Comparison of ENCODE assay signal across 11 cellular contexts in the genomic region with DNA sequence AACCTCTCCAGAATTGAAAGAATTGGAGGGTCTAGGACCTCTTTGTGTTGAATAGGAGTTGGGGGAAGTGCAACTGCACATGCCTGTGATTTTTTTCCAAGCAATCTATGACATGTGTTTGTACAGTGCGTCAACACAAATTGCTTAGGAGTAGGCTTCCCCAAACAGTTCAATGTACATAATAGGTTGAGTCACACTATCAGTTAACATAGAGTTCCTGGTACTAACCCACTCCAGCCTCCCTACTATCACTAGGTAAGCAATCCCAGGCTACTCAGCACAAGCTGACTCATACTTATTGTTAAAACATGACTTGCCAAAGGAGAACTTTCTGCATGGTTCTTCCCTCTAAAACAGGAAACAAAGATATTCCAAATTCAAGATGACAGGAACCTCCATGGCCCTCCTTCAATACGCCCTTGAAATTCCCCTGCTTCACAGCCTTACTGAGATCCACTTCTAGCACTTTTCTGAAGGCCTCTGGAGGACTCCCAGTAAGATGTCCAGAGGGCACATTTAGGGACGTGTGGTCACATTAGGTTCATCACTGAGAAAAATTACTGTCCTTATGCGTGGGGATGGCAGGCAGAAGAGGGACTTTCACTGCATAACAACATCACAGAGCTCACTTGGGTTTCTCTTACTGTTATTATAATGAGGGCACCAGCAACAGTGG. TPM values are rescaled to one million over a fixed set of nuclear protein-coding genes. Genes with fewer than 3 reads are reported as not detected.
DNase-seq lines count a peak whose midpoint lies in the region; ATAC-seq and TF ChIP-seq lines count a peak whose summit lies in the region.
"Had no signal": no experiment of that assay in that cellular context is flagged by ENCODE, and none has a peak within 500 bp of the region (broad histone marks: within the 10 kb centered on the region; RNA-seq: fewer than 3 reads in every experiment).

No MANE protein-coding gene starts in this region.

- H3K4me3 ChIP-seq in HEK293 (ENCODE audit: low read depth, low read length) (no peak overlapping the region), fibroblast of mammary gland (ENCODE audit: control insufficient read depth, low read depth, low read length) (no peak overlapping the region), skeletal muscle cell (ENCODE audit: low read depth, low read length) (no peak overlapping the region), esophagus squamous epithelium (no peak overlapping the region)
- H3K4me3 ChIP-seq: SK-N-MC had no signal

- 31 to 54% methylated on average over 2 to 4 of the region's 4 CpGs for WGBS in esophagus squamous epithelium, 2 donors

- no peak for TF ChIP-seq POLR2A in esophagus squamous epithelium (IDR thresholded peaks at IDR 0.05)

- ATAC-seq in GM18517 (IDR thresholded peaks at IDR 0.05; ENCODE audit: unreplicated experiment) (no peak), GM19328 (IDR thresholded peaks at IDR 0.05; ENCODE audit: unreplicated experiment) (no peak)
- ATAC-seq: natural killer cell had no signal

- H3K4me1 ChIP-seq in HEK293 (ENCODE audit: control insufficient read depth, insufficient read depth, low read length), result no peaks in the 10 kb centered on the region
- H3K4me1 ChIP-seq in esophagus squamous epithelium, result peaks cover 0 to 4% (median 0%) of the 10 kb centered on the region in 3 donors

- no peak overlapping the region for H3K27ac Mint-ChIP-seq in glutamatergic neuron (ENCODE audit: unreplicated experiment)
- H3K27ac Mint-ChIP-seq: natural killer cell had no signal

- intact Hi-C loops in esophagus squamous epithelium (cut with DNase I), result no loop called here

- H3K27me3 Mint-ChIP-seq in glutamatergic neuron (ENCODE audit: unreplicated experiment), result no peaks in the 10 kb centered on the region

- no peak overlapping the region for H3K4me3 Mint-ChIP-seq in glutamatergic neuron (ENCODE audit: unreplicated experiment)
- H3K4me3 Mint-ChIP-seq: natural killer cell had no signal

- H3K4me1 Mint-ChIP-seq in glutamatergic neuron (ENCODE audit: low read depth, unreplicated experiment), result no peaks in the 10 kb centered on the region
- H3K4me1 Mint-ChIP-seq: natural killer cell had no signal

- CTCF ChIA-PET in HEK293 (lab: Yijun Ruan, JAX), result no interaction called here

- H3K36me3 Mint-ChIP-seq in glutamatergic neuron (ENCODE audit: unreplicated experiment), result no peaks in the 10 kb centered on the region
- H3K36me3 Mint-ChIP-seq: natural killer cell had no signal

- no peaks in the 10 kb centered on the region for H3K27me3 ChIP-seq in esophagus squamous epithelium

- DNase-seq in NCI-H748 treated with DMSO at 0.1 percent for 48 hours (lab: John Stamatoyannopoulos, UW), result peak; percentile 8
- peak; percentile 86 for DNase-seq in fibroblast of mammary gland (ENCODE audit: low read depth)
- DNase-seq in skeletal muscle cell (ENCODE audit: low read depth), result peak; percentile 73
- no peak for DNase-seq in glutamatergic neuron
- DNase-seq in esophagus squamous epithelium (lab: John Stamatoyannopoulos, UW), result no peak
- DNase-seq: KBM-7, natural killer cell had no signal

- H3K9me3 ChIP-seq in HEK293 (ENCODE audit: control insufficient read depth, insufficient read depth, low read depth, low read length) (no peaks in the 10 kb centered on the region), esophagus squamous epithelium (no peaks in the 10 kb centered on the region)

- POLR2A ChIA-PET in HEK293 (lab: Yijun Ruan, JAX), result no interaction called here

- H3K36me3 ChIP-seq in HEK293 (ENCODE audit: control insufficient read depth in 2 of 2, insufficient read depth in 1 of 2, low read length in 2 of 2) (no peaks in the 10 kb centered on the region), esophagus squamous epithelium (no peaks in the 10 kb centered on the region)

- H3K9me3 Mint-ChIP-seq in glutamatergic neuron (ENCODE audit: unreplicated experiment), result no peaks in the 10 kb centered on the region
- H3K9me3 Mint-ChIP-seq: natural killer cell had no signal

- H3K27ac ChIP-seq in HEK293 (ENCODE audit: extremely low read depth, low read depth, low read length) (no peak overlapping the region), esophagus squamous epithelium (peak overlapping the region in 1 of 4 donors; percentile 36)
- H3K27ac ChIP-seq: SK-N-MC had no signal

- TF ChIP-seq CTCF in HEK293 (tag by site-specific recombination; IDR thresholded peaks at IDR 0.05) (no peak), fibroblast of mammary gland (conservative IDR thresholded peaks at IDR 0.05; ENCODE audit: control insufficient read depth, insufficient read depth, low read depth, low read length) (no peak), glutamatergic neuron (IDR thresholded peaks at IDR 0.05; ENCODE audit: partially characterized antibody, unreplicated experiment) (no peak), esophagus squamous epithelium (IDR thresholded peaks at IDR 0.05) (no peak)

TF ChIP-seq in HEK293, 187 proteins besides CTCF, POLR2A, EP300 and RAD21 (continues in another document):
- 0 out of 2 replicates have a peak, but pooled peaks have one; percentile 13 for TF ChIP-seq ZBTB21 (tag by site-specific recombination; IDR thresholded peaks at IDR 0.05)
- TF ChIP-seq, protein P1, sequence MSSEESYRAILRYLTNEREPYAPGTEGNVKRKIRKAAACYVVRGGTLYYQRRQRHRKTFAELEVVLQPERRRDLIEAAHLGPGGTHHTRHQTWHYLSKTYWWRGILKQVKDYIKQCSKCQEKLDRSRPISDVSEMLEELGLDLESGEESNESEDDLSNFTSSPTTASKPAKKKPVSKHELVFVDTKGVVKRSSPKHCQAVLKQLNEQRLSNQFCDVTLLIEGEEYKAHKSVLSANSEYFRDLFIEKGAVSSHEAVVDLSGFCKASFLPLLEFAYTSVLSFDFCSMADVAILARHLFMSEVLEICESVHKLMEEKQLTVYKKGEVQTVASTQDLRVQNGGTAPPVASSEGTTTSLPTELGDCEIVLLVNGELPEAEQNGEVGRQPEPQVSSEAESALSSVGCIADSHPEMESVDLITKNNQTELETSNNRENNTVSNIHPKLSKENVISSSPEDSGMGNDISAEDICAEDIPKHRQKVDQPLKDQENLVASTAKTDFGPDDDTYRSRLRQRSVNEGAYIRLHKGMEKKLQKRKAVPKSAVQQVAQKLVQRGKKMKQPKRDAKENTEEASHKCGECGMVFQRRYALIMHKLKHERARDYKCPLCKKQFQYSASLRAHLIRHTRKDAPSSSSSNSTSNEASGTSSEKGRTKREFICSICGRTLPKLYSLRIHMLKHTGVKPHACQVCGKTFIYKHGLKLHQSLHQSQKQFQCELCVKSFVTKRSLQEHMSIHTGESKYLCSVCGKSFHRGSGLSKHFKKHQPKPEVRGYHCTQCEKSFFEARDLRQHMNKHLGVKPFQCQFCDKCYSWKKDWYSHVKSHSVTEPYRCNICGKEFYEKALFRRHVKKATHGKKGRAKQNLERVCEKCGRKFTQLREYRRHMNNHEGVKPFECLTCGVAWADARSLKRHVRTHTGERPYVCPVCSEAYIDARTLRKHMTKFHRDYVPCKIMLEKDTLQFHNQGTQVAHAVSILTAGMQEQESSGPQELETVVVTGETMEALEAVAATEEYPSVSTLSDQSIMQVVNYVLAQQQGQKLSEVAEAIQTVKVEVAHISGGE (tag by site-specific recombination; conservative IDR thresholded peaks at IDR 0.05; ENCODE audit: low read depth), result no peak
- TF ChIP-seq, protein P2, sequence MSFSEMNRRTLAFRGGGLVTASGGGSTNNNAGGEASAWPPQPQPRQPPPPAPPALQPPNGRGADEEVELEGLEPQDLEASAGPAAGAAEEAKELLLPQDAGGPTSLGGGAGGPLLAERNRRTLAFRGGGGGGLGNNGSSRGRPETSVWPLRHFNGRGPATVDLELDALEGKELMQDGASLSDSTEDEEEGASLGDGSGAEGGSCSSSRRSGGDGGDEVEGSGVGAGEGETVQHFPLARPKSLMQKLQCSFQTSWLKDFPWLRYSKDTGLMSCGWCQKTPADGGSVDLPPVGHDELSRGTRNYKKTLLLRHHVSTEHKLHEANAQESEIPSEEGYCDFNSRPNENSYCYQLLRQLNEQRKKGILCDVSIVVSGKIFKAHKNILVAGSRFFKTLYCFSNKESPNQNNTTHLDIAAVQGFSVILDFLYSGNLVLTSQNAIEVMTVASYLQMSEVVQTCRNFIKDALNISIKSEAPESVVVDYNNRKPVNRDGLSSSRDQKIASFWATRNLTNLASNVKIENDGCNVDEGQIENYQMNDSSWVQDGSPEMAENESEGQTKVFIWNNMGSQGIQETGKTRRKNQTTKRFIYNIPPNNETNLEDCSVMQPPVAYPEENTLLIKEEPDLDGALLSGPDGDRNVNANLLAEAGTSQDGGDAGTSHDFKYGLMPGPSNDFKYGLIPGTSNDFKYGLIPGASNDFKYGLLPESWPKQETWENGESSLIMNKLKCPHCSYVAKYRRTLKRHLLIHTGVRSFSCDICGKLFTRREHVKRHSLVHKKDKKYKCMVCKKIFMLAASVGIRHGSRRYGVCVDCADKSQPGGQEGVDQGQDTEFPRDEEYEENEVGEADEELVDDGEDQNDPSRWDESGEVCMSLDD (tag by site-specific recombination; IDR thresholded peaks at IDR 0.05), result no peak
- TF ChIP-seq TCF7L2 (IDR thresholded peaks at IDR 0.05; ENCODE audit: borderline replicate concordance, low read depth, low read length), result no peak
- TF ChIP-seq OSR2 (tag by site-specific recombination; IDR thresholded peaks at IDR 0.05), result no peak
- peak; percentile 31 for TF ChIP-seq SETDB1 (IDR thresholded peaks at IDR 0.05; ENCODE audit: insufficient read length, low read length)
- peak; percentile 51; the same call in 1 of the 2 replicates for TF ChIP-seq ZNF660 (tag by site-specific recombination; IDR thresholded peaks at IDR 0.05)
- TF ChIP-seq, protein P3, sequence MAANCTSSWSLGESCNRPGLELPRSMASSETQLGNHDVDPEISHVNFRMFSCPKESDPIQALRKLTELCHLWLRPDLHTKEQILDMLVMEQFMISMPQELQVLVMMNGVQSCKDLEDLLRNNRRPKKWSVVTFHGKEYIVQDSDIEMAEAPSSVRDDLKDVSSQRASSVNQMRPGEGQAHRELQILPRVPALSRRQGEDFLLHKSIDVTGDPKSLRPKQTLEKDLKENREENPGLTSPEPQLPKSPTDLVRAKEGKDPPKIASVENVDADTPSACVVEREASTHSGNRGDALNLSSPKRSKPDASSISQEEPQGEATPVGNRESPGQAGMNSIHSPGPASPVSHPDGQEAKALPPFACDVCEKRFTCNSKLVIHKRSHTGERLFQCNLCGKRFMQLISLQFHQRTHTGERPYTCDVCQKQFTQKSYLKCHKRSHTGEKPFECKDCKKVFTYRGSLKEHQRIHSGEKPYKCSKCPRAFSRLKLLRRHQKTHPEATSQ (tag by site-specific recombination; IDR thresholded peaks at IDR 0.05), result no peak

RNA-seq across cellular contexts. Expression of gene VSIG1, which starts 8.4 kb away (rescaled TPM):
- not detected for total RNA-seq in glutamatergic neuron (ENCODE audit: unreplicated experiment)
- under 1 TPM in 2 of 4 donors, not detected in 2; 0.19 to 0.35 TPM for total RNA-seq in esophagus squamous epithelium

RNA-seq across cellular contexts. Expression of gene TEX13B, which starts 54.3 kb away (rescaled TPM):
- total RNA-seq in glutamatergic neuron (ENCODE audit: unreplicated experiment), result not detected
- not detected for total RNA-seq in esophagus squamous epithelium
- total RNA-seq: natural killer cell had no signal

RNA-seq across cellular contexts. Expression of gene PSMD10, which starts 54.9 kb away (rescaled TPM):
- total RNA-seq in glutamatergic neuron (ENCODE audit: unreplicated experiment), result 26.2 TPM
- 10 to 100 TPM; 37.1 to 50.4 (median 41.9) TPM for total RNA-seq in esophagus squamous epithelium

RNA-seq across cellular contexts. Expression of gene ATG4A, which starts 55.1 kb away (rescaled TPM):
- total RNA-seq in glutamatergic neuron (ENCODE audit: unreplicated experiment) (11.7 TPM), esophagus squamous epithelium (10 to 100 TPM in 2 of 4 donors, 1 to 10 TPM in 2; 5.9 to 18.0 (median 11.8) TPM)

Comparison
In these comparisons a context has a peak if more than half of its experiments do, and no peak if none do; other contexts are left out.
1. DNase-seq: peak in NCI-H748 treated with DMSO at 0.1 percent for 48 hours (single experiment), fibroblast of mammary gland (single experiment) and skeletal muscle cell (single experiment); none in glutamatergic neuron (single experiment) and esophagus squamous epithelium (single experiment).